In genomic region chr16:58236231-58236690, GRCh38 we compare ENCODE assay signal across 9 cellular contexts. TPM values are rescaled to one million over a fixed set of nuclear protein-coding genes. Genes with fewer than 3 reads are reported as not detected.
A peak's percentile ranks its signal among the peaks of the same experiment; 100 is the strongest.
DNase-seq lines count a peak whose midpoint lies in the region; ATAC-seq and TF ChIP-seq lines count a peak whose summit lies in the region.
"Had no signal": no experiment of that assay in that cellular context is flagged by ENCODE, and none has a peak within 500 bp of the region (broad histone marks: within the 10 kb centered on the region; RNA-seq: fewer than 3 reads in every experiment).

No MANE protein-coding gene starts in this region.

- H3K36me3 Mint-ChIP-seq in activated T-helper 17 cell treated with anti-CD3 and anti-CD28 coated beads, Interleukin-2, amount 50 U/mL, for 72 hours (ENCODE audit: low read depth) = no peaks in the 10 kb centered on the region
- no peaks in the 10 kb centered on the region for H3K36me3 Mint-ChIP-seq in neural crest cell (ENCODE audit: low read depth)

- 2% methylated on average over 13 of the region's 13 CpGs for WGBS in HUES64

- DNase-seq in DMS114 treated with DMSO at 0.1 percent for 48 hours (lab: John Stamatoyannopoulos, UW; ENCODE audit: unreplicated experiment) = peak; percentile 82
- DNase-seq in Peyer's patch = peak; percentile 68 to 89 (median 70)
- peak; percentile 25 to 73 for DNase-seq in foreskin fibroblast
- peak; percentile 65 for DNase-seq in neural crest cell (ENCODE audit: low read depth, low spot score)
- DNase-seq in stromal cell of bone marrow (ENCODE audit: low read depth) = peak; percentile 36

- no peak for TF ChIP-seq POLR2A in Peyer's patch (IDR thresholded peaks at IDR 0.05)

- H3K27ac ChIP-seq in HUES64 (ENCODE audit: low read depth, low read length) (no peak overlapping the region), Peyer's patch (no peak overlapping the region)

- H3K9me3 ChIP-seq in HUES64 (ENCODE audit: insufficient read depth, low read depth, low read length) (no peaks in the 10 kb centered on the region; the same call in 1 of the 2 replicates), Peyer's patch (no peaks in the 10 kb centered on the region)

- H3K4me3 ChIP-seq in HUES64 (ENCODE audit: low read length) = peak overlapping the region; percentile 73
- H3K4me3 ChIP-seq in Peyer's patch = peak overlapping the region; percentile 31 to 63 (median 44)
- peak overlapping the region; percentile 36 to 50 for H3K4me3 ChIP-seq in foreskin fibroblast (ENCODE audit: low read depth in 1 of 2, low read length in 2 of 2)

- H3K4me1 ChIP-seq in HUES64 (ENCODE audit: insufficient read depth, low read length) (0 out of 2 replicates have a peak, but pooled peaks cover 4% of the 10 kb centered on the region), Peyer's patch (peaks cover 0 to 7% (median 0%) of the 10 kb centered on the region in 4 donors)

- no peaks in the 10 kb centered on the region for H3K9me3 Mint-ChIP-seq in activated T-helper 17 cell treated with anti-CD3 and anti-CD28 coated beads, Interleukin-2, amount 50 U/mL, for 72 hours
- H3K9me3 Mint-ChIP-seq in neural crest cell = no peaks in the 10 kb centered on the region

- H3K27me3 ChIP-seq in HUES64 (ENCODE audit: insufficient read depth, low read length) = no peaks in the 10 kb centered on the region
- H3K27me3 ChIP-seq in Peyer's patch = no peaks in the 10 kb centered on the region

- peak; percentile 99 for ATAC-seq in GM21390 (IDR thresholded peaks at IDR 0.05; ENCODE audit: unreplicated experiment)
- peak; percentile 100 for ATAC-seq in activated T-helper 17 cell treated with anti-CD3 and anti-CD28 coated beads, Interleukin-2, amount 50 U/mL, for 72 hours (replicated peaks)

- peak overlapping the region; percentile 86 for H3K4me3 Mint-ChIP-seq in activated T-helper 17 cell treated with anti-CD3 and anti-CD28 coated beads, Interleukin-2, amount 50 U/mL, for 72 hours
- peak overlapping the region; percentile 91 for H3K4me3 Mint-ChIP-seq in neural crest cell

- H3K36me3 ChIP-seq in HUES64 (ENCODE audit: insufficient read depth, low read length) (no peaks in the 10 kb centered on the region), Peyer's patch (no peaks in the 10 kb centered on the region)

- peak overlapping the region; percentile 5 for H3K27ac Mint-ChIP-seq in activated T-helper 17 cell treated with anti-CD3 and anti-CD28 coated beads, Interleukin-2, amount 50 U/mL, for 72 hours
- H3K27ac Mint-ChIP-seq in neural crest cell (ENCODE audit: unreplicated experiment) = peak overlapping the region; percentile 75

- peaks cover 25% of the 10 kb centered on the region for H3K27me3 Mint-ChIP-seq in activated T-helper 17 cell treated with anti-CD3 and anti-CD28 coated beads, Interleukin-2, amount 50 U/mL, for 72 hours
- peaks cover 62% of the 10 kb centered on the region for H3K27me3 Mint-ChIP-seq in neural crest cell (ENCODE audit: low read depth)

- peaks cover 9% of the 10 kb centered on the region for H3K4me1 Mint-ChIP-seq in activated T-helper 17 cell treated with anti-CD3 and anti-CD28 coated beads, Interleukin-2, amount 50 U/mL, for 72 hours
- H3K4me1 Mint-ChIP-seq in neural crest cell = peaks cover 14% of the 10 kb centered on the region

- TF ChIP-seq CTCF in Peyer's patch (IDR thresholded peaks at IDR 0.05) (no peak), foreskin fibroblast (IDR thresholded peaks at IDR 0.05; ENCODE audit: low read depth, low read length) (no peak), neural crest cell (conservative IDR thresholded peaks at IDR 0.05) (no peak)

- peak overlapping the region; percentile 57; the same call in 1 of the 2 replicates for H3K9ac ChIP-seq in HUES64 (ENCODE audit: low read depth, low read length)

RNA-seq across cellular contexts. Expression of gene CSNK2A2, which starts 38.4 kb away (rescaled TPM):
- 57.9 TPM for polyA plus RNA-seq in HUES64 (2013, experiment 1 of 2)
- polyA plus RNA-seq in HUES64 (2013, experiment 2 of 2) = 67.1 TPM
- total RNA-seq in Peyer's patch = 10 to 100 TPM; 25.1 to 36.4 (median 29.6) TPM
- total RNA-seq in activated T-helper 17 cell treated with anti-CD3 and anti-CD28 coated beads, Interleukin-2, amount 50 U/mL, for 72 hours = 10 to 100 TPM; 54.0 to 78.7 TPM
- 116 and 118 TPM in 2 replicates for total RNA-seq in neural crest cell

RNA-seq across cellular contexts. Expression of gene PRSS54, which starts 58.6 kb away (rescaled TPM):
- polyA plus RNA-seq in HUES64 (2013, experiment 1 of 2) = not detected
- not detected for polyA plus RNA-seq in HUES64 (2013, experiment 2 of 2)
- not detected for total RNA-seq in Peyer's patch
- total RNA-seq in activated T-helper 17 cell treated with anti-CD3 and anti-CD28 coated beads, Interleukin-2, amount 50 U/mL, for 72 hours = not detected
- not detected in 2 replicates for total RNA-seq in neural crest cell
- total RNA-seq: pulmonary artery endothelial cell had no signal
